ENCODE assay signal across 10 cellular contexts in genomic region chr4:110087116-110087708, GRCh38.
A peak's percentile ranks its signal among the peaks of the same experiment; 100 is the strongest.
DNase-seq lines count a peak whose midpoint lies in the region; ATAC-seq, FAIRE-seq and TF ChIP-seq lines count a peak whose summit lies in the region.
"Had no signal": no experiment of that assay in that cellular context is flagged by ENCODE, and none has a peak within 500 bp of the region (broad histone marks: within the 10 kb centered on the region; RNA-seq: fewer than 3 reads in every experiment).

No MANE protein-coding gene starts in this region.

- TF ChIP-seq CTCF in AG04450 (IDR thresholded peaks at IDR 0.05; ENCODE audit: low read depth, low read length) = no peak
- no peak for TF ChIP-seq CTCF in foreskin keratinocyte (conservative IDR thresholded peaks at IDR 0.05)
- no peak for TF ChIP-seq CTCF in GM10248 (IDR thresholded peaks at IDR 0.05; ENCODE audit: control extremely low read depth, extremely low read depth, low read depth, missing control alignments)

- no peaks in the 10 kb centered on the region for H3K36me3 ChIP-seq in aorta (ENCODE audit: control insufficient read depth in 1 of 2, insufficient read depth in 2 of 2, low read length in 1 of 2)
- H3K36me3 ChIP-seq: MG63 had no signal

- FAIRE-seq in RCC 7860 (lab: Jason Lieb, UNC) = peak; percentile 78
- FAIRE-seq: GM12878 had no signal

- 32 to 33% methylated on average over 4 of the region's 4 CpGs for WGBS in aorta, 2 donors

- H3K4me1 ChIP-seq in foreskin keratinocyte (peaks cover 51% of the 10 kb centered on the region), aorta (ENCODE audit: control insufficient read depth in 1 of 2, insufficient read depth in 2 of 2, low read length in 2 of 2) (peaks cover 0 to 3% of the 10 kb centered on the region in 2 donors)

- peak; percentile 41 for ATAC-seq in foreskin keratinocyte
- no peak for ATAC-seq in aorta (ENCODE audit: low FRiP score)
- no peak for ATAC-seq in GM21528 (IDR thresholded peaks at IDR 0.05; ENCODE audit: low FRiP score, unreplicated experiment)
- ATAC-seq in HG03139 (IDR thresholded peaks at IDR 0.05; ENCODE audit: unreplicated experiment) = no peak
- ATAC-seq: GM12878 had no signal

- no peak overlapping the region for H3K27ac ChIP-seq in AG04450 (ENCODE audit: low read depth, low read length)
- H3K27ac ChIP-seq in foreskin keratinocyte = peak overlapping the region; percentile 7
- H3K27ac ChIP-seq in aorta (ENCODE audit: low read depth in 1 of 2, low read length in 2 of 2) = no peak overlapping the region

- intact Hi-C loops in aorta (cut with DNase I) = loop anchor here in 1 of 2 donors (5.0 kb wide), 1 partner anchor 75 kb away; no protein-coding TSS in a partner anchor

- DNase-seq in AG04450 (ENCODE audit: low read depth, low spot score) (peak; percentile 27), H4 (ENCODE audit: low spot score) (peak; percentile 35), RCC 7860 (ENCODE audit: low spot score) (peak; percentile 59), foreskin keratinocyte (peak; percentile 53 to 79), aorta (no peak), GM10248 (ENCODE audit: extremely low spot score) (no peak)
- DNase-seq: MG63 had no signal

- POLR2A ChIA-PET in AG04450 (lab: Yijun Ruan, JAX) (no interaction called here), GM10248 (lab: Yijun Ruan, JAX) (no interaction called here)

- H3K4me3 ChIP-seq in AG04450 (ENCODE audit: low read depth, low read length) = no peak overlapping the region
- H3K4me3 ChIP-seq in aorta (ENCODE audit: low read length in 2 of 2) = no peak overlapping the region
- H3K4me3 ChIP-seq: GM12878, MG63 had no signal

- CTCF ChIA-PET in AG04450 (lab: Charles Lee) = interaction anchor here (1.0 kb wide), 2 partner anchors 38 to 128 kb away, joined by 3 read pairs; no protein-coding TSS in a partner anchor
- CTCF ChIA-PET in GM10248 (lab: Yijun Ruan, JAX) = interaction anchor here (1.0 to 2.3 kb wide), 3 partner anchors 11 to 644 kb away, joined by 3 to 8 read pairs (median 3); no protein-coding TSS in a partner anchor

- H3K27me3 ChIP-seq in AG04450 (ENCODE audit: control insufficient read depth, insufficient read depth, low read length) (no peaks in the 10 kb centered on the region), foreskin keratinocyte (no peaks in the 10 kb centered on the region), aorta (ENCODE audit: control insufficient read depth in 1 of 2, insufficient read depth in 2 of 2, low read length in 1 of 2) (no peaks in the 10 kb centered on the region)
- H3K27me3 ChIP-seq: MG63 had no signal

- H3K9me3 ChIP-seq in AG04450 (ENCODE audit: control insufficient read depth, insufficient read depth, low read length) = no peaks in the 10 kb centered on the region
- no peaks in the 10 kb centered on the region for H3K9me3 ChIP-seq in aorta (ENCODE audit: control insufficient read depth, low read length)
- H3K9me3 ChIP-seq: MG63 had no signal

Comparison
In these comparisons a context has a peak if more than half of its experiments do, and no peak if none do; other contexts are left out.
1. DNase-seq: peak in AG04450 (single experiment), H4 (single experiment), RCC 7860 (single experiment) and foreskin keratinocyte (2 of 2); none in aorta (0 of 2) and GM10248 (single experiment).